ENCODE assay signal across 1 cellular context in the genomic region with DNA sequence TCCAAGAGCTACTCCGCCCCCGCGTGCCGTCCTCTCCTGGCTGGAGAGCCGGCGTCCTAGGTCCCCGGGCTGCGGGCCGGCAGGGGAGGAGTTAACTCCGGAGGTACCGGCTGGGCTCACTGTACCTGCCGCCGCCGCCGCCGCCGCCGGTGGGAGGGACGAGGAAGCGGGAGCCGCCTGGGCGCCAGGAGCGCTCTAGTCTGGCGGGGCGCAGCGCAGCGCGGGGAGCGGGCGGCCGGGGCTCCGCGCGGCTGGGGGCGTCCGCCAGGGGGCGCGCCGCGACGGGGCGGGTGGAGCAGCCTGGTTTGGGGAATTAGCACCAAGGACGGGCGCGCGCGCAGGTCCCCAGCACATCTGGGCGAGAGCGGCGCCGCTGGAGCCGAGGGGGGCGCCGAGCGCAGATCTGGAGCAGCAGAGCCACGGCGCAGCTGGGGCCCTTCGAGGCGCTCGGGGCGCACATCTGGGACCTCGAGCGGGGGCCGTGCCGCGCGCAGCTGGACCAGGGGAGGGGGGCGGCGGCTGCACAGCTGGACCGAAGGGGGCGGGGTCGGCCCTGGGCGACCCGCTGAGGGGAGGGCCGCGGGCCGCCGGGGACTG.
TF ChIP-seq lines count a peak whose summit lies in the region.

NXPH3 (plus strand) TSS at position 348 of the 597 bp plus-strand sequence. CDS start 349 bp downstream, outside the sequence.

TF ChIP-seq in K562, 482 proteins besides CTCF, POLR2A, EP300 and RAD21 (continued from another document and continues in another):
- TF ChIP-seq GTF3C2 (IDR thresholded peaks at IDR 0.05; ENCODE audit: borderline replicate concordance, extremely low read depth, insufficient read length) (no peak), BRD9 (IDR thresholded peaks at IDR 0.05; ENCODE audit: low read depth, partially characterized antibody) (no peak), GABPA (tag; conservative IDR thresholded peaks at IDR 0.05; ENCODE audit: low read depth) (no peak), MYNN (IDR thresholded peaks at IDR 0.05) (no peak), MYNN (CRISPR knock-in tag; IDR thresholded peaks at IDR 0.05) (no peak), JUN (IDR thresholded peaks at IDR 0.05; ENCODE audit: borderline replicate concordance, low read depth, low read length) (no peak), JUN (CRISPR knock-in tag; IDR thresholded peaks at IDR 0.05; ENCODE audit: borderline replicate concordance) (no peak), ZNF445 (CRISPR knock-in tag; IDR thresholded peaks at IDR 0.05; ENCODE audit: low read depth) (no peak), POLR2B (IDR thresholded peaks at IDR 0.05; ENCODE audit: low read depth, partially characterized antibody) (no peak), CTBP1 (IDR thresholded peaks at IDR 0.05; ENCODE audit: borderline replicate concordance) (peak; percentile 95), ASH1L (IDR thresholded peaks at IDR 0.05; ENCODE audit: borderline replicate concordance, low read depth, partially characterized antibody) (no peak), ZNF121 (CRISPR knock-in tag; conservative IDR thresholded peaks at IDR 0.05) (no peak), FOXK1 (CRISPR knock-in tag; IDR thresholded peaks at IDR 0.05; ENCODE audit: borderline replicate concordance) (no peak), NR4A1 (CRISPR knock-in tag; IDR thresholded peaks at IDR 0.05) (no peak), NR4A1 (tag; IDR thresholded peaks at IDR 0.05) (no peak), SREBF1 (IDR thresholded peaks at IDR 0.05; ENCODE audit: borderline replicate concordance, low read depth, low read length) (no peak), MTA3 (IDR thresholded peaks at IDR 0.05; ENCODE audit: borderline replicate concordance) (peak; percentile 53; the same call in 1 of the 2 replicates), SP1 (CRISPR knock-in tag; IDR thresholded peaks at IDR 0.05) (no peak), RBM14 (IDR thresholded peaks at IDR 0.05; ENCODE audit: borderline replicate concordance, insufficient read depth, low read depth, low read length) (0 out of 2 replicates have a peak, but pooled peaks have one; percentile 10), RNF2 (IDR thresholded peaks at IDR 0.05) (no peak), TSC22D4 (tag; IDR thresholded peaks at IDR 0.05) (no peak), ZNF551 (CRISPR knock-in tag; IDR thresholded peaks at IDR 0.05) (no peak), RERE (CRISPR knock-in tag; IDR thresholded peaks at IDR 0.05; ENCODE audit: borderline replicate concordance) (no peak), EGR1 (conservative IDR thresholded peaks at IDR 0.05) (peak; percentile 80), ZNF707 (CRISPR knock-in tag; conservative IDR thresholded peaks at IDR 0.05) (no peak), WHSC1 (IDR thresholded peaks at IDR 0.05; ENCODE audit: low read length) (no peak), CC2D1A (IDR thresholded peaks at IDR 0.05) (no peak), MYC (IDR thresholded peaks at IDR 0.05; ENCODE audit: low read depth, low read length) (no peak), MYC (CRISPR knock-in tag; IDR thresholded peaks at IDR 0.05; ENCODE audit: borderline replicate concordance, low read depth) (no peak), ZNF507 (tag; conservative IDR thresholded peaks at IDR 0.05) (no peak), RFX7 (CRISPR knock-in tag; IDR thresholded peaks at IDR 0.05) (no peak), STAG1 (CRISPR knock-in tag; IDR thresholded peaks at IDR 0.05; ENCODE audit: borderline replicate concordance) (no peak; the same call in 1 of the 2 replicates), PYGO2 (tag; IDR thresholded peaks at IDR 0.05) (no peak), ZFP91 (CRISPR knock-in tag; IDR thresholded peaks at IDR 0.05) (no peak), SAFB (IDR thresholded peaks at IDR 0.05; ENCODE audit: borderline replicate concordance, low read depth, low read length) (no peak), ZBTB49 (CRISPR knock-in tag; IDR thresholded peaks at IDR 0.05; ENCODE audit: borderline replicate concordance) (no peak), MXD1 (CRISPR knock-in tag; IDR thresholded peaks at IDR 0.05; ENCODE audit: borderline replicate concordance, poor library complexity, severe bottlenecking) (no peak), ZNF239 (CRISPR knock-in tag; IDR thresholded peaks at IDR 0.05) (no peak), HMGN3 (IDR thresholded peaks at IDR 0.05; ENCODE audit: borderline replicate concordance, extremely low read depth, insufficient read length, low read depth, low read length) (peak; percentile 43), SRSF9 (IDR thresholded peaks at IDR 0.05; ENCODE audit: borderline replicate concordance, low read depth, low read length) (no peak), PRMT5 (CRISPR knock-in tag; IDR thresholded peaks at IDR 0.05) (no peak), HIVEP1 (CRISPR knock-in tag; IDR thresholded peaks at IDR 0.05) (no peak), KAT8 (IDR thresholded peaks at IDR 0.05; ENCODE audit: low read depth) (no peak)
- TF ChIP-seq, protein P1, sequence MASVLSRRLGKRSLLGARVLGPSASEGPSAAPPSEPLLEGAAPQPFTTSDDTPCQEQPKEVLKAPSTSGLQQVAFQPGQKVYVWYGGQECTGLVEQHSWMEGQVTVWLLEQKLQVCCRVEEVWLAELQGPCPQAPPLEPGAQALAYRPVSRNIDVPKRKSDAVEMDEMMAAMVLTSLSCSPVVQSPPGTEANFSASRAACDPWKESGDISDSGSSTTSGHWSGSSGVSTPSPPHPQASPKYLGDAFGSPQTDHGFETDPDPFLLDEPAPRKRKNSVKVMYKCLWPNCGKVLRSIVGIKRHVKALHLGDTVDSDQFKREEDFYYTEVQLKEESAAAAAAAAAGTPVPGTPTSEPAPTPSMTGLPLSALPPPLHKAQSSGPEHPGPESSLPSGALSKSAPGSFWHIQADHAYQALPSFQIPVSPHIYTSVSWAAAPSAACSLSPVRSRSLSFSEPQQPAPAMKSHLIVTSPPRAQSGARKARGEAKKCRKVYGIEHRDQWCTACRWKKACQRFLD (CRISPR knock-in tag; IDR thresholded peaks at IDR 0.05): no peak
- TF ChIP-seq, protein P2, sequence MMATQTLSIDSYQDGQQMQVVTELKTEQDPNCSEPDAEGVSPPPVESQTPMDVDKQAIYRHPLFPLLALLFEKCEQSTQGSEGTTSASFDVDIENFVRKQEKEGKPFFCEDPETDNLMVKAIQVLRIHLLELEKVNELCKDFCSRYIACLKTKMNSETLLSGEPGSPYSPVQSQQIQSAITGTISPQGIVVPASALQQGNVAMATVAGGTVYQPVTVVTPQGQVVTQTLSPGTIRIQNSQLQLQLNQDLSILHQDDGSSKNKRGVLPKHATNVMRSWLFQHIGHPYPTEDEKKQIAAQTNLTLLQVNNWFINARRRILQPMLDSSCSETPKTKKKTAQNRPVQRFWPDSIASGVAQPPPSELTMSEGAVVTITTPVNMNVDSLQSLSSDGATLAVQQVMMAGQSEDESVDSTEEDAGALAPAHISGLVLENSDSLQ (IDR thresholded peaks at IDR 0.05): no peak
- TF ChIP-seq, protein P3, sequence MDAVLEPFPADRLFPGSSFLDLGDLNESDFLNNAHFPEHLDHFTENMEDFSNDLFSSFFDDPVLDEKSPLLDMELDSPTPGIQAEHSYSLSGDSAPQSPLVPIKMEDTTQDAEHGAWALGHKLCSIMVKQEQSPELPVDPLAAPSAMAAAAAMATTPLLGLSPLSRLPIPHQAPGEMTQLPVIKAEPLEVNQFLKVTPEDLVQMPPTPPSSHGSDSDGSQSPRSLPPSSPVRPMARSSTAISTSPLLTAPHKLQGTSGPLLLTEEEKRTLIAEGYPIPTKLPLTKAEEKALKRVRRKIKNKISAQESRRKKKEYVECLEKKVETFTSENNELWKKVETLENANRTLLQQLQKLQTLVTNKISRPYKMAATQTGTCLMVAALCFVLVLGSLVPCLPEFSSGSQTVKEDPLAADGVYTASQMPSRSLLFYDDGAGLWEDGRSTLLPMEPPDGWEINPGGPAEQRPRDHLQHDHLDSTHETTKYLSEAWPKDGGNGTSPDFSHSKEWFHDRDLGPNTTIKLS (IDR thresholded peaks at IDR 0.05; ENCODE audit: borderline replicate concordance, low read depth): no peak
- TF ChIP-seq, protein P4, sequence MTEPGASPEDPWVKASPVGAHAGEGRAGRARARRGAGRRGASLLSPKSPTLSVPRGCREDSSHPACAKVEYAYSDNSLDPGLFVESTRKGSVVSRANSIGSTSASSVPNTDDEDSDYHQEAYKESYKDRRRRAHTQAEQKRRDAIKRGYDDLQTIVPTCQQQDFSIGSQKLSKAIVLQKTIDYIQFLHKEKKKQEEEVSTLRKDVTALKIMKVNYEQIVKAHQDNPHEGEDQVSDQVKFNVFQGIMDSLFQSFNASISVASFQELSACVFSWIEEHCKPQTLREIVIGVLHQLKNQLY (CRISPR knock-in tag; conservative IDR thresholded peaks at IDR 0.05): no peak
